Comparison of ENCODE assay signal across 17 cellular contexts in genomic region chr10:76124230-76124629, GRCh38.
DNase-seq lines count a peak whose midpoint lies in the region; ATAC-seq and TF ChIP-seq lines count a peak whose summit lies in the region.
"Had no signal": no experiment of that assay in that cellular context is flagged by ENCODE, and none has a peak within 500 bp of the region (broad histone marks: within the 10 kb centered on the region; RNA-seq: fewer than 3 reads in every experiment).

No MANE protein-coding gene starts in this region.

- no peak overlapping the region for H3K4me2 ChIP-seq in neural progenitor cell

- H3K36me3 ChIP-seq in neural progenitor cell (no peaks in the 10 kb centered on the region), H7 (replicated peaks; ENCODE audit: control insufficient read depth, insufficient read depth, low read length) (no peaks in the 10 kb centered on the region)
- no peaks in the 10 kb centered on the region for H3K36me3 ChIP-seq in effector memory CD4-positive, alpha-beta T cell (ENCODE audit: control insufficient read depth, insufficient read depth, low read length)

- peaks cover 8% of the 10 kb centered on the region for H3K27me3 Mint-ChIP-seq in neural progenitor cell (ENCODE audit: insufficient read depth, low read depth)
- H3K27me3 Mint-ChIP-seq: CD4-positive, alpha-beta T cell had no signal

- H3K9me3 Mint-ChIP-seq in neural progenitor cell, result peaks cover 4% of the 10 kb centered on the region
- H3K9me3 Mint-ChIP-seq: CD4-positive, alpha-beta T cell; HFFc6 had no signal

- H3F3A ChIP-seq in neural progenitor cell (ENCODE audit: low read depth), result no peaks in the 10 kb centered on the region

- 30% methylated on average over 1 of the region's 1 CpG for WGBS in right cardiac atrium

- no peaks in the 10 kb centered on the region for H3K79me2 ChIP-seq in neural progenitor cell (ENCODE audit: low read depth)

- TF ChIP-seq CTCF in VCaP (conservative IDR thresholded peaks at IDR 0.05) (no peak), neural progenitor cell (IDR thresholded peaks at IDR 0.05) (no peak)

- no peak overlapping the region for H3K4me3 ChIP-seq in right cardiac atrium (ENCODE audit: low read length)
- H3K4me3 ChIP-seq in neural progenitor cell, result no peak overlapping the region
- H3K4me3 ChIP-seq in effector memory CD4-positive, alpha-beta T cell (ENCODE audit: insufficient read depth, low read depth, low read length, poor library complexity, severe bottlenecking), result no peak overlapping the region
- H3K4me3 ChIP-seq in H7 (ENCODE audit: insufficient read depth, low read depth, low read length), result no peak overlapping the region

- H3K27me3 ChIP-seq in right cardiac atrium (ENCODE audit: control insufficient read depth, insufficient read depth) (no peaks in the 10 kb centered on the region), neural progenitor cell (no peaks in the 10 kb centered on the region), H7 (ENCODE audit: control insufficient read depth, insufficient read depth, low read length) (no peaks in the 10 kb centered on the region)
- no peaks in the 10 kb centered on the region for H3K27me3 ChIP-seq in effector memory CD4-positive, alpha-beta T cell (replicated peaks; ENCODE audit: control insufficient read depth, insufficient read depth, low read length, poor library complexity, severe bottlenecking)

- H3K4me3 Mint-ChIP-seq in neural progenitor cell, result no peak overlapping the region
- H3K4me3 Mint-ChIP-seq: B cell; CD4-positive, alpha-beta T cell; HFFc6 had no signal

- peaks cover 2% of the 10 kb centered on the region for H3K36me3 Mint-ChIP-seq in neural progenitor cell

- peaks cover 20% of the 10 kb centered on the region for H3K4me1 Mint-ChIP-seq in neural progenitor cell
- H3K4me1 Mint-ChIP-seq: B cell had no signal

- H4K20me1 ChIP-seq in neural progenitor cell (ENCODE audit: low read depth), result no peaks in the 10 kb centered on the region

- H3K9ac ChIP-seq in neural progenitor cell, result no peak overlapping the region

- H3K4me1 ChIP-seq in right cardiac atrium (ENCODE audit: control insufficient read depth, insufficient read depth, low read length) (peaks cover 3% of the 10 kb centered on the region), neural progenitor cell (peaks cover 7% of the 10 kb centered on the region)
- no peaks in the 10 kb centered on the region for H3K4me1 ChIP-seq in effector memory CD4-positive, alpha-beta T cell (ENCODE audit: control insufficient read depth, insufficient read depth, low read length, poor library complexity, severe bottlenecking)

- DNase-seq in right cardiac atrium, result no peak
- DNase-seq in Right ventricle myocardium inferior (ENCODE audit: missing footprints), result no peak
- DNase-seq in neural progenitor cell (ENCODE audit: low spot score), result no peak
- no peak for DNase-seq in effector memory CD4-positive, alpha-beta T cell
- DNase-seq in H7, result no peak
- DNase-seq in HuH-7 (ENCODE audit: low spot score), result no peak
- DNase-seq: Calu3; CD4-positive, alpha-beta T cell; DMS153; DMS79 treated with DMSO at 0.1 percent for 48 hours; EL; GDM1; HCEC 1CT; HFFc6; IMR-90 had no signal

- peak overlapping the region; percentile 8 for H2AFZ ChIP-seq in neural progenitor cell (replicated peaks)

- H3K9me3 ChIP-seq in right cardiac atrium (ENCODE audit: control insufficient read depth, low read length) (no peaks in the 10 kb centered on the region), neural progenitor cell (ENCODE audit: low read depth) (no peaks in the 10 kb centered on the region)
- H3K9me3 ChIP-seq in effector memory CD4-positive, alpha-beta T cell (ENCODE audit: control insufficient read depth, low read length), result no peaks in the 10 kb centered on the region

- H3K27ac Mint-ChIP-seq in neural progenitor cell, result no peak overlapping the region
- H3K27ac Mint-ChIP-seq: B cell; CD4-positive, alpha-beta T cell; HFFc6 had no signal

- ATAC-seq in right cardiac atrium (peak; percentile 64 to 83), Right ventricle myocardium inferior (no peak)

- intact Hi-C loops in right cardiac atrium (cut with DNase I) (no loop called here), Right ventricle myocardium inferior (cut with DNase I) (no loop called here)

- H3K27ac ChIP-seq in right cardiac atrium (ENCODE audit: low read length) (no peak overlapping the region), VCaP (peak overlapping the region; percentile 25), neural progenitor cell (no peak overlapping the region)
- no peak overlapping the region for H3K27ac ChIP-seq in effector memory CD4-positive, alpha-beta T cell (ENCODE audit: insufficient read depth, low read length, poor library complexity, severe bottlenecking)
